Comparison of ENCODE assay signal across 8 cellular contexts in genomic region chr11:123357353-123357989, GRCh38.
DNase-seq lines count a peak whose midpoint lies in the region; ATAC-seq and TF ChIP-seq lines count a peak whose summit lies in the region.

No MANE protein-coding gene starts in this region.

- POLR2A ChIA-PET in naive thymus-derived CD8-positive, alpha-beta T cell (lab: Charles Lee) = no interaction called here

- H3K9ac ChIP-seq in BLaER1 treated with 17β-estradiol and CSF1 and Interleukin-3, amounts not matched to agents 10 nM and 100 nM = peak overlapping the region in 3 of 11 experiments; percentile 31 to 52 (median 47); a peak in 3 of 22 replicates

- peak overlapping the region; percentile 85 for H3K4me3 Mint-ChIP-seq in GM23338
- H3K4me3 Mint-ChIP-seq in activated naive CD8-positive, alpha-beta T cell treated with anti-CD3 and anti-CD28 coated beads, Interleukin-2, amount 50 U/mL, for 24 hours = peak overlapping the region; percentile 88
- peak overlapping the region in 9 of 10 donors; percentile 33 to 84 (median 63) for H3K4me3 Mint-ChIP-seq in naive thymus-derived CD8-positive, alpha-beta T cell

- H3K4me1 ChIP-seq in BLaER1 treated with 17β-estradiol and CSF1 and Interleukin-3, amounts not matched to agents 10 nM and 100 nM = peaks cover 18 to 32% (median 23%) of the 10 kb centered on the region in 10 experiments; a peak in 19 of 20 replicates
- H3K4me1 ChIP-seq in GM23338 (ENCODE audit: insufficient read depth) (peaks cover under 1% of the 10 kb centered on the region), uterus (no peaks in the 10 kb centered on the region)

- H4K20me1 ChIP-seq in BLaER1 treated with 17β-estradiol and CSF1 and Interleukin-3, amounts not matched to agents 10 nM and 100 nM = no peaks in the 10 kb centered on the region
- H4K20me1 ChIP-seq in GM23338 (replicated peaks; ENCODE audit: insufficient read depth) = no peaks in the 10 kb centered on the region

- H3K27ac Mint-ChIP-seq in GM23338 = no peak overlapping the region
- peak overlapping the region; percentile 91 for H3K27ac Mint-ChIP-seq in activated naive CD8-positive, alpha-beta T cell treated with anti-CD3 and anti-CD28 coated beads, Interleukin-2, amount 50 U/mL, for 24 hours
- no peak overlapping the region for H3K27ac Mint-ChIP-seq in naive thymus-derived CD8-positive, alpha-beta T cell

- H3K27me3 Mint-ChIP-seq in GM23338 (ENCODE audit: insufficient read depth, low read depth, poor library complexity) = peaks cover 41% of the 10 kb centered on the region
- H3K27me3 Mint-ChIP-seq in activated naive CD8-positive, alpha-beta T cell treated with anti-CD3 and anti-CD28 coated beads, Interleukin-2, amount 50 U/mL, for 24 hours = peaks cover 59% of the 10 kb centered on the region
- peaks cover 18 to 76% (median 41%) of the 10 kb centered on the region in 5 donors for H3K27me3 Mint-ChIP-seq in naive thymus-derived CD8-positive, alpha-beta T cell

- no peaks in the 10 kb centered on the region for H3K79me2 ChIP-seq in GM23338 (replicated peaks; ENCODE audit: insufficient read depth)

- no peaks in the 10 kb centered on the region for H3K9me2 ChIP-seq in GM23338 (ENCODE audit: insufficient read depth)

- TF ChIP-seq POLR2A in uterus (IDR thresholded peaks at IDR 0.05) = no peak

- H3K9me3 ChIP-seq in BLaER1 treated with 17β-estradiol and CSF1 and Interleukin-3, amounts not matched to agents 10 nM and 100 nM (replicated peaks in 1 of 11) = no peaks in the 10 kb centered on the region
- no peaks in the 10 kb centered on the region for H3K9me3 ChIP-seq in uterus

- ATAC-seq in GM23338 = no peak
- peak; percentile 75 for ATAC-seq in activated naive CD8-positive, alpha-beta T cell treated with anti-CD3 and anti-CD28 coated beads, Interleukin-2, amount 50 U/mL, for 24 hours
- ATAC-seq in naive thymus-derived CD8-positive, alpha-beta T cell = no peak

- DNase-seq in GM23338 (ENCODE audit: low spot score) (peak; percentile 11), uterus (no peak), GM03348 (ENCODE audit: low spot score) (no peak), AG08396 (ENCODE audit: low spot score) (no peak), NCI-H1105 treated with DMSO at 0.1 percent for 48 hours (lab: John Stamatoyannopoulos, UW) (no peak)
- DNase-seq in activated naive CD8-positive, alpha-beta T cell treated with anti-CD3 and anti-CD28 coated beads, Interleukin-2, amount 50 U/mL, for 24 hours = peak; percentile 15
- no peak for DNase-seq in naive thymus-derived CD8-positive, alpha-beta T cell

- no peaks in the 10 kb centered on the region; the same call in 2 of the 3 replicates for H3K9me3 Mint-ChIP-seq in GM23338
- H3K9me3 Mint-ChIP-seq in activated naive CD8-positive, alpha-beta T cell treated with anti-CD3 and anti-CD28 coated beads, Interleukin-2, amount 50 U/mL, for 24 hours = no peaks in the 10 kb centered on the region
- H3K9me3 Mint-ChIP-seq in naive thymus-derived CD8-positive, alpha-beta T cell = no peaks in the 10 kb centered on the region

- H3K4me3 ChIP-seq in BLaER1 treated with 17β-estradiol and CSF1 and Interleukin-3, amounts not matched to agents 10 nM and 100 nM = peak overlapping the region in 6 of 10 experiments; percentile 54 to 63 (median 60); a peak in 9 of 20 replicates
- H3K4me3 ChIP-seq in GM23338 (peak overlapping the region; percentile 61), uterus (no peak overlapping the region)

- peak overlapping the region; percentile 96 for H2AFZ ChIP-seq in GM23338

- no peaks in the 10 kb centered on the region for H3F3A ChIP-seq in GM23338 (replicated peaks; ENCODE audit: low read depth)

- TF ChIP-seq CTCF in GM23338 (conservative IDR thresholded peaks at IDR 0.05; ENCODE audit: low read depth in 2 of 2) (peak in 1 of 2 experiments; percentile 24; a peak in 2 of 4 replicates), uterus (IDR thresholded peaks at IDR 0.05) (no peak)

- intact Hi-C loops in uterus (cut with DNase I; ENCODE audit: low total_unique reads) = no loop called here

- peaks cover 4% of the 10 kb centered on the region; the same call in 2 of the 3 replicates for H3K4me1 Mint-ChIP-seq in GM23338
- peaks cover 38% of the 10 kb centered on the region for H3K4me1 Mint-ChIP-seq in activated naive CD8-positive, alpha-beta T cell treated with anti-CD3 and anti-CD28 coated beads, Interleukin-2, amount 50 U/mL, for 24 hours
- peaks cover 4 to 16% (median 9%) of the 10 kb centered on the region in 4 donors for H3K4me1 Mint-ChIP-seq in naive thymus-derived CD8-positive, alpha-beta T cell

- H3K27me3 ChIP-seq in BLaER1 treated with 17β-estradiol and CSF1 and Interleukin-3, amounts not matched to agents 10 nM and 100 nM = peaks cover 30 to 46% (median 35%) of the 10 kb centered on the region in 11 experiments
- H3K27me3 ChIP-seq in GM23338 (ENCODE audit: insufficient read depth) = peaks cover 60% of the 10 kb centered on the region
- H3K27me3 ChIP-seq in uterus = peaks cover 0 to 4% of the 10 kb centered on the region in 2 donors

- H3K36me3 ChIP-seq in BLaER1 treated with 17β-estradiol and CSF1 and Interleukin-3, amounts not matched to agents 10 nM and 100 nM = no peaks in the 10 kb centered on the region
- H3K36me3 ChIP-seq in GM23338 (ENCODE audit: insufficient read depth) = no peaks in the 10 kb centered on the region
- H3K36me3 ChIP-seq in uterus = no peaks in the 10 kb centered on the region

- peak overlapping the region; percentile 78 to 99 (median 92) for H3K4me2 ChIP-seq in BLaER1 treated with 17β-estradiol and CSF1 and Interleukin-3, amounts not matched to agents 10 nM and 100 nM
- peak overlapping the region; percentile 76 for H3K4me2 ChIP-seq in GM23338

- H3K27ac ChIP-seq in BLaER1 treated with 17β-estradiol and CSF1 and Interleukin-3, amounts not matched to agents 10 nM and 100 nM = no peak overlapping the region
- H3K27ac ChIP-seq in GM23338 (ENCODE audit: low read depth) (no peak overlapping the region), uterus (no peak overlapping the region)

- H3K36me3 Mint-ChIP-seq in GM23338 (ENCODE audit: low read depth) = no peaks in the 10 kb centered on the region
- H3K36me3 Mint-ChIP-seq in activated naive CD8-positive, alpha-beta T cell treated with anti-CD3 and anti-CD28 coated beads, Interleukin-2, amount 50 U/mL, for 24 hours (ENCODE audit: low read depth) = peaks cover 1% of the 10 kb centered on the region
- H3K36me3 Mint-ChIP-seq in naive thymus-derived CD8-positive, alpha-beta T cell = peaks cover 0 to 2% (median 0%) of the 10 kb centered on the region in 3 donors

TF ChIP-seq in GM23338, 12 proteins besides CTCF, POLR2A, EP300 and RAD21:
- TF ChIP-seq STAT1 (IDR thresholded peaks at IDR 0.05; ENCODE audit: unreplicated experiment) (no peak), CREB1 (CRISPR knock-in tag; IDR thresholded peaks at IDR 0.05; ENCODE audit: low read depth) (no peak), EZH2 (IDR thresholded peaks at IDR 0.05; ENCODE audit: low read depth, unreplicated experiment) (no peak), ETS1 (IDR thresholded peaks at IDR 0.05) (no peak), EZH2phosphoT487 (IDR thresholded peaks at IDR 0.05; ENCODE audit: unreplicated experiment) (no peak), ZNF331 (CRISPR knock-in tag; IDR thresholded peaks at IDR 0.05; ENCODE audit: low read depth) (no peak), REST (IDR thresholded peaks at IDR 0.05; ENCODE audit: unreplicated experiment) (no peak)

Comparison
In these comparisons a context has a peak if more than half of its experiments do, and no peak if none do; other contexts are left out.
1. H3K4me3 ChIP-seq: peak in BLaER1 treated with 17β-estradiol and CSF1 and Interleukin-3, amounts not matched to agents 10 nM and 100 nM (6 of 10) and GM23338 (single experiment); none in uterus (0 of 2).
2. DNase-seq: peak in GM23338 (single experiment) and activated naive CD8-positive, alpha-beta T cell treated with anti-CD3 and anti-CD28 coated beads, Interleukin-2, amount 50 U/mL, for 24 hours (single experiment); none in naive thymus-derived CD8-positive, alpha-beta T cell (0 of 10), uterus (0 of 2), GM03348 (single experiment), AG08396 (single experiment) and NCI-H1105 treated with DMSO at 0.1 percent for 48 hours (single experiment).
3. Peak in every context shown above with its lines, with median percentiles within 50 percentile points of each other: H3K4me3 Mint-ChIP-seq.